11 cellular contexts compared by ENCODE assay signal in genomic region chr2:212147921-212148513, GRCh38.
DNase-seq lines count a peak whose midpoint lies in the region; ATAC-seq, FAIRE-seq and TF ChIP-seq lines count a peak whose summit lies in the region.
"Had no signal": no experiment of that assay in that cellular context is flagged by ENCODE, and none has a peak within 500 bp of the region (broad histone marks: within the 10 kb centered on the region; RNA-seq: fewer than 3 reads in every experiment).

No MANE protein-coding gene starts in this region.

- H3K4me1 Mint-ChIP-seq in osteocyte (ENCODE audit: unreplicated experiment): peaks cover 23% of the 10 kb centered on the region

- no peak overlapping the region for H3K27ac ChIP-seq in endothelial cell of umbilical vein (ENCODE audit: insufficient read depth, low read depth, low read length)

- no peak for ATAC-seq in HG02610 (IDR thresholded peaks at IDR 0.05; ENCODE audit: unreplicated experiment)
- ATAC-seq in left colon: no peak
- ATAC-seq: activated T-cell treated with anti-CD3 and anti-CD28 coated beads, Interleukin-2, amount 50 U/mL, for 4 hours had no signal

- POLR2A ChIA-PET in endothelial cell of umbilical vein (lab: Charles Lee): no interaction called here

- no peaks in the 10 kb centered on the region for H3K36me3 ChIP-seq in endothelial cell of umbilical vein (ENCODE audit: control insufficient read depth in 2 of 2, extremely low read depth in 1 of 2, insufficient read depth in 2 of 2, low read length in 2 of 2)

- H3K4me3 Mint-ChIP-seq in osteocyte (ENCODE audit: unreplicated experiment): no peak overlapping the region
- H3K4me3 Mint-ChIP-seq: activated T-cell treated with anti-CD3 and anti-CD28 coated beads, Interleukin-2, amount 50 U/mL, for 4 hours had no signal

- no peaks in the 10 kb centered on the region for H3K79me2 ChIP-seq in endothelial cell of umbilical vein (ENCODE audit: control insufficient read depth, insufficient read depth, low read length)

- no peak overlapping the region for H2AFZ ChIP-seq in endothelial cell of umbilical vein (ENCODE audit: low read depth, low read length)

- H3K27me3 Mint-ChIP-seq in osteocyte (ENCODE audit: unreplicated experiment): no peaks in the 10 kb centered on the region

- no TSS peak for BruUV-seq in endothelial cell of umbilical vein (replicated peaks; lab: Mats Ljungman, UMichigan)

- H3K9me3 ChIP-seq in endothelial cell of umbilical vein (replicated peaks; ENCODE audit: control insufficient read depth, insufficient read depth, low read length): no peaks in the 10 kb centered on the region

- CTCF ChIA-PET in endothelial cell of umbilical vein (lab: Charles Lee): interaction anchor here (0.6 to 1.3 kb wide), 9 partner anchors 9 to 419 kb away, joined by 3 to 15 read pairs (median 3); no protein-coding TSS in a partner anchor

- H3K9me3 Mint-ChIP-seq in osteocyte (ENCODE audit: unreplicated experiment): peaks cover 3% of the 10 kb centered on the region
- H3K9me3 Mint-ChIP-seq: activated T-cell treated with anti-CD3 and anti-CD28 coated beads, Interleukin-2, amount 50 U/mL, for 4 hours had no signal

- H3K9ac ChIP-seq in endothelial cell of umbilical vein (replicated peaks; ENCODE audit: extremely low read depth, insufficient read depth, low read length): no peak overlapping the region

- H3K4me1 ChIP-seq in endothelial cell of umbilical vein (ENCODE audit: control insufficient read depth, extremely low read depth, insufficient read depth, low read length): no peaks in the 10 kb centered on the region

- TF ChIP-seq POLR2A in endothelial cell of umbilical vein (IDR thresholded peaks at IDR 0.05; ENCODE audit: low read depth, low read length): no peak

- H3K9me1 ChIP-seq in endothelial cell of umbilical vein (replicated peaks; ENCODE audit: control insufficient read depth, extremely low read depth, insufficient read depth, low read length): no peaks in the 10 kb centered on the region

- intact Hi-C loops in endothelial cell of umbilical vein (cut with micrococcal nuclease) (loop anchor here (1.0 to 5.0 kb wide), 5 partner anchors 101 to 419 kb away; no protein-coding TSS in a partner anchor), left colon (cut with DNase I, micrococcal nuclease) (no loop called here)

- no peak overlapping the region for H3K4me2 ChIP-seq in endothelial cell of umbilical vein (ENCODE audit: insufficient read depth, low read length)

- no peak overlapping the region for H3K27ac Mint-ChIP-seq in osteocyte (ENCODE audit: unreplicated experiment)

- DNase-seq in M059J (ENCODE audit: low read depth) (peak; percentile 9), endothelial cell of umbilical vein (ENCODE audit: low read depth, low spot score) (peak; percentile 39), osteocyte (ENCODE audit: extremely low spot score, unreplicated experiment) (no peak), HK-2 (ENCODE audit: unreplicated experiment) (no peak), left colon (no peak)
- DNase-seq: activated T-cell treated with anti-CD3 and anti-CD28 coated beads, Interleukin-2, amount 50 U/mL, for 4 hours; head of caudate nucleus; stimulated activated CD4-positive, alpha-beta T cell treated with anti-CD3 and anti-CD28 coated beads, Interleukin-1b, Interleukin-23, amount 100 ng/mL, for 48 hours had no signal

- dilution Hi-C loops in endothelial cell of umbilical vein (cut with MboI; ENCODE audit: extremely low pct_ligation_motif_present, low sequenced_read_pairs): no loop called here

- H3K4me3 ChIP-seq in endothelial cell of umbilical vein (replicated peaks in 1 of 3; ENCODE audit: insufficient read depth in 1 of 3, low read depth in 1 of 3, low read length in 3 of 3): no peak overlapping the region

- no peaks in the 10 kb centered on the region for H3K36me3 Mint-ChIP-seq in osteocyte (ENCODE audit: unreplicated experiment)

- peak; percentile 75 for FAIRE-seq in G401.6 (lab: Jason Lieb, UNC)
- FAIRE-seq in endothelial cell of umbilical vein (lab: Jason Lieb, UNC): no peak
- FAIRE-seq: RCC 7860 had no signal

- no peaks in the 10 kb centered on the region for H3K27me3 ChIP-seq in endothelial cell of umbilical vein (ENCODE audit: control insufficient read depth in 2 of 2, insufficient read depth in 2 of 2, low read length in 2 of 2)

- H4K20me1 ChIP-seq in endothelial cell of umbilical vein (replicated peaks; ENCODE audit: control insufficient read depth, extremely low read depth, insufficient read depth, low read length): no peaks in the 10 kb centered on the region

- TF ChIP-seq CTCF in endothelial cell of umbilical vein (IDR thresholded peaks at IDR 0.05; ENCODE audit: extremely low read depth in 1 of 2, insufficient read depth in 1 of 2, low read depth in 1 of 2, low read length in 2 of 2): peak; percentile 19 to 21
- TF ChIP-seq CTCF in osteocyte (IDR thresholded peaks at IDR 0.05): peak; percentile 59

TF ChIP-seq in endothelial cell of umbilical vein, 7 proteins besides CTCF, POLR2A, EP300 and RAD21:
- TF ChIP-seq, protein P1, sequence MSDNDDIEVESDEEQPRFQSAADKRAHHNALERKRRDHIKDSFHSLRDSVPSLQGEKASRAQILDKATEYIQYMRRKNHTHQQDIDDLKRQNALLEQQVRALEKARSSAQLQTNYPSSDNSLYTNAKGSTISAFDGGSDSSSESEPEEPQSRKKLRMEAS (IDR thresholded peaks at IDR 0.05; ENCODE audit: insufficient read depth, insufficient read length): no peak
- TF ChIP-seq EZH2 (IDR thresholded peaks at IDR 0.05; ENCODE audit: borderline replicate concordance, low read depth, low read length, severe bottlenecking): no peak

Comparison
In these comparisons a context has a peak if more than half of its experiments do, and no peak if none do; other contexts are left out.
1. DNase-seq: peak in M059J (single experiment) and endothelial cell of umbilical vein (single experiment); none in osteocyte (single experiment), HK-2 (single experiment) and left colon (0 of 2).